Comparison of ENCODE assay signal across 8 cellular contexts in the genomic region with DNA sequence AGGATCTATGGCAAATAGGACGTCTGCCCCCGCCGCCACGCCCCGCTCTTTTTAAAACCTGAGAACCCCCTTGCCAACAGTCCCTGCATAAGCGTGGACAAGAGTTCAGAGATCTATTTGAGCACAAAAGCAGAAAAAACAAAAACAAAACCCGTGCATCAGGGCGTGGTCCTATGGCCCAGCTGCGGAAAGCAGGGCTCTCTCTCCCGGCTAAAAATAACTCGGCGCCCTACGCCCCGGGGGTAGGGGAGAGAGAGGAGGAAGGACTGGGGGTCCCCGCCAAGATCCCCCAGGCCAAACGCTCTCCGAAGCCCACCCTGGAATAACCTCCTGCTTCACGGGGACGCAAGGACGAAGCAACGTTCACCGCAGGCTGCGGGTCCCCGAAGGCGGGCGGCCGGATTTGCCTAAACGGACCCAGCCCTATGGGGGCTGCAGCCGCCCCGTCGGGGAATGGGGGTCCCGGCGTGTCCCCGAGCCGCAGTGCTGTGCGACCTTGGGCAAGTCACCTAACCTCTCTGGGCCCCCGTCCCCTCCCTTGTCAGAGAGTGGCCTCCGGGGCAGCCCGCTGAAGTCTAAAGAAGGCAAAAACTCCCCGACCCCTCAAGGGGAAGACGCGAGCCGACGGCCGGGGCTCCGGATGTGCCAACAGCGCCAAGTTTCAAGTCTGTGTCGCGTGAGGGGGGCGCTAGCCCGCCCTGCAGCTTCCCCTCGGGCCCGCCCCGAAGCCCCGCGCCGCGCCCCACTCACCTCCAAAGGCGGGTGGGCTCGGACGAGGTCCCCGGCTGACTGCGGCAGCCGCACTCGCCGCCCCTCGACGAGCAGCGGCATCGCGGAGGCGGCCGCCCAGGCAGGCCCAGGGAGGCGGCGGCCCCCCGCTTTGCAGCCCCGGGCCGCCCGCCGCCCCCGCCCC. TPM values are rescaled to one million over a fixed set of nuclear protein-coding genes. Genes with fewer than 3 reads are reported as not detected.
DNase-seq lines count a peak whose midpoint lies in the region; ATAC-seq and TF ChIP-seq lines count a peak whose summit lies in the region.

No MANE protein-coding gene starts in this region.

- no peaks in the 10 kb centered on the region for H3K9me3 Mint-ChIP-seq in nephron progenitor cell

- peak; percentile 37 for TF ChIP-seq CTCF in GM12865 (IDR thresholded peaks at IDR 0.05; ENCODE audit: insufficient read depth, low read depth, low read length, missing control alignments)
- TF ChIP-seq CTCF in VCaP (conservative IDR thresholded peaks at IDR 0.05): 0 out of 2 replicates have a peak, but pooled peaks have one; percentile 6
- TF ChIP-seq CTCF in epithelial cell of esophagus (IDR thresholded peaks at IDR 0.05; ENCODE audit: insufficient read depth, low read depth, low read length, missing control alignments): no peak
- TF ChIP-seq CTCF in nephron progenitor cell (IDR thresholded peaks at IDR 0.05): no peak

- no peak overlapping the region for H3K27ac Mint-ChIP-seq in nephron progenitor cell

- no peaks in the 10 kb centered on the region for H3K4me1 ChIP-seq in aorta (ENCODE audit: control insufficient read depth in 1 of 2, insufficient read depth in 2 of 2, low read length in 2 of 2)

- ATAC-seq in GM21367 (IDR thresholded peaks at IDR 0.05; ENCODE audit: unreplicated experiment): peak; percentile 42
- ATAC-seq in aorta (ENCODE audit: low FRiP score): peak; percentile 53

- H3K27ac ChIP-seq in VCaP (peak overlapping the region; percentile 55; the same call in 1 of the 2 replicates), aorta (ENCODE audit: low read depth in 1 of 2, low read length in 2 of 2) (peak overlapping the region in 1 of 2 donors; percentile 10)

- H3K4me3 ChIP-seq in GM12865 (ENCODE audit: low read depth, low read length): peak overlapping the region; percentile 83
- peak overlapping the region; percentile 81 for H3K4me3 ChIP-seq in epithelial cell of esophagus (ENCODE audit: low read length)
- peak overlapping the region; percentile 78 to 83 for H3K4me3 ChIP-seq in aorta (ENCODE audit: low read length in 2 of 2)

- WGBS in aorta, 2 donors: 2% methylated on average over 60 to 81 of the region's 81 CpGs

- peaks cover 19% of the 10 kb centered on the region for H3K4me1 Mint-ChIP-seq in nephron progenitor cell

- peak overlapping the region; percentile 86 for H3K4me3 Mint-ChIP-seq in nephron progenitor cell

- peak; percentile 84 for DNase-seq in GM12865 (ENCODE audit: low read depth)
- DNase-seq in HT1080 (ENCODE audit: low read depth): peak; percentile 44
- no peak for DNase-seq in epithelial cell of esophagus (ENCODE audit: low read depth)
- DNase-seq in nephron progenitor cell: no peak
- DNase-seq in aorta: peak; percentile 82 to 87
- no peak for DNase-seq in D341Med (ENCODE audit: low spot score)

- H3K27me3 Mint-ChIP-seq in nephron progenitor cell (ENCODE audit: low read depth, poor library complexity): peaks cover 1% of the 10 kb centered on the region

- peaks cover 23% of the 10 kb centered on the region for H3K36me3 Mint-ChIP-seq in nephron progenitor cell (ENCODE audit: low read depth)

- peaks cover 0 to 3% of the 10 kb centered on the region in 2 donors for H3K36me3 ChIP-seq in aorta (ENCODE audit: control insufficient read depth in 1 of 2, insufficient read depth in 2 of 2, low read length in 1 of 2)

- H3K9me3 ChIP-seq in aorta (ENCODE audit: control insufficient read depth, low read length): no peaks in the 10 kb centered on the region

- no peaks in the 10 kb centered on the region for H3K27me3 ChIP-seq in aorta (ENCODE audit: control insufficient read depth in 1 of 2, insufficient read depth in 2 of 2, low read length in 1 of 2)

- intact Hi-C loops in aorta (cut with DNase I): no loop called here

RNA-seq across cellular contexts. Expression of gene NTAN1, which starts 0.5 kb away (rescaled TPM):
- total RNA-seq in HT1080 (2014; rRNA removed; shearing (Covaris generic)): 68.0 and 85.5 TPM in 2 replicates
- 51.7 and 58.0 TPM in 2 replicates for polyA plus RNA-seq in HT1080 (2015; cell fraction: cytosol; rRNA removed)
- 18.6 and 18.8 TPM in 2 replicates for polyA plus RNA-seq in HT1080 (2015; cell fraction: nucleus; rRNA removed)
- 10 to 100 TPM; 36.0 to 49.5 TPM for total RNA-seq in aorta
- 10 to 100 TPM; 64.3 to 99.8 TPM for polyA plus RNA-seq in aorta

RNA-seq across cellular contexts. Expression of gene RRN3, which starts 38.7 kb away (rescaled TPM):
- total RNA-seq in HT1080 (2014; rRNA removed; shearing (Covaris generic)): 42.2 and 45.4 TPM in 2 replicates
- polyA plus RNA-seq in HT1080 (2015; cell fraction: cytosol; rRNA removed): 35.8 and 42.7 TPM in 2 replicates
- polyA plus RNA-seq in HT1080 (2015; cell fraction: nucleus; rRNA removed): 65.3 and 73.7 TPM in 2 replicates
- total RNA-seq in aorta: 10 to 100 TPM; 19.1 to 22.9 TPM
- 10 to 100 TPM in 1 of 2 donors, 1 to 10 TPM in 1; 9.4 to 11.7 TPM for polyA plus RNA-seq in aorta

Comparison
In these comparisons a context has a peak if more than half of its experiments do, and no peak if none do; other contexts are left out.
1. DNase-seq: peak in GM12865 (single experiment), HT1080 (single experiment) and aorta (2 of 2); none in epithelial cell of esophagus (single experiment), nephron progenitor cell (single experiment) and D341Med (single experiment).
2. CTCF ChIP-seq: peak in GM12865 (single experiment) and VCaP (single experiment); none in epithelial cell of esophagus (single experiment) and nephron progenitor cell (single experiment).
3. Peak in every context shown above with its lines, with median percentiles within 50 percentile points of each other: H3K4me3 ChIP-seq.